ENCODE assay signal across 19 cellular contexts in genomic region chr17:81315885-81316391, GRCh38. TPM values are rescaled to one million over a fixed set of nuclear protein-coding genes. Genes with fewer than 3 reads are reported as not detected.
DNase-seq lines count a peak whose midpoint lies in the region; ATAC-seq lines count a peak whose summit lies in the region.
"Had no signal": no experiment of that assay in that cellular context is flagged by ENCODE, and none has a peak within 500 bp of the region (broad histone marks: within the 10 kb centered on the region; RNA-seq: fewer than 3 reads in every experiment).

No MANE protein-coding gene starts in this region.

- H2BK15ac ChIP-seq in neuronal stem cell (ENCODE audit: low read length): peak overlapping the region; percentile 93

- no peaks in the 10 kb centered on the region for H3K79me1 ChIP-seq in neuronal stem cell (ENCODE audit: low read depth, low read length)

- peaks cover 0 to 9% (median 0%) of the 10 kb centered on the region in 11 experiments; a peak in 6 of 22 replicates for H3K27me3 ChIP-seq in BLaER1 treated with 17β-estradiol and CSF1 and Interleukin-3, amounts not matched to agents 10 nM and 100 nM
- H3K27me3 ChIP-seq in SJCRH30 (no peaks in the 10 kb centered on the region), neuronal stem cell (ENCODE audit: control insufficient read depth in 3 of 3, insufficient read depth in 3 of 3, low read depth in 1 of 3, low read length in 3 of 3) (peaks cover 0 to 40% (median 0%) of the 10 kb centered on the region in 3 experiments)
- H3K27me3 ChIP-seq: MG63 had no signal

- no CpG with 5 or more reads among the region's 20 CpGs for WGBS in neuronal stem cell (ENCODE audit: extremely low coverage in 2 of 2, insufficient read length in 2 of 2, insufficient replicate concordance in 1 of 2), 2 donors

- no peak overlapping the region for H2BK5ac ChIP-seq in neuronal stem cell (ENCODE audit: low read length)

- no peak overlapping the region for H2AFZ ChIP-seq in neuronal stem cell (ENCODE audit: low read length)

- H3K9ac ChIP-seq in BLaER1 treated with 17β-estradiol and CSF1 and Interleukin-3, amounts not matched to agents 10 nM and 100 nM: peak overlapping the region in 4 of 11 experiments; percentile 5 to 33 (median 19); a peak in 1 of 22 replicates
- peak overlapping the region; percentile 21 for H3K9ac ChIP-seq in neuronal stem cell (ENCODE audit: low read depth, low read length, poor library complexity)

- H4K8ac ChIP-seq in neuronal stem cell (ENCODE audit: low read depth, low read length): no peak overlapping the region

- H3K9me3 ChIP-seq in BLaER1 treated with 17β-estradiol and CSF1 and Interleukin-3, amounts not matched to agents 10 nM and 100 nM (replicated peaks in 1 of 11): no peaks in the 10 kb centered on the region
- H3K9me3 ChIP-seq in SJCRH30 (replicated peaks): no peaks in the 10 kb centered on the region
- H3K9me3 ChIP-seq in neuronal stem cell (replicated peaks in 1 of 2; ENCODE audit: control insufficient read depth in 2 of 2, insufficient read depth in 1 of 2, low read depth in 1 of 2, low read length in 2 of 2): no peaks in the 10 kb centered on the region
- H3K9me3 ChIP-seq: MG63 had no signal

- no peak overlapping the region for H3K27ac ChIP-seq in BLaER1 treated with 17β-estradiol and CSF1 and Interleukin-3, amounts not matched to agents 10 nM and 100 nM
- H3K27ac ChIP-seq in SJCRH30: peak overlapping the region; percentile 89
- no peak overlapping the region for H3K27ac ChIP-seq in neuronal stem cell (replicated peaks; ENCODE audit: low read length)

- peak; percentile 44 for ATAC-seq in left colon
- ATAC-seq in GM19023 (IDR thresholded peaks at IDR 0.05; ENCODE audit: unreplicated experiment): no peak

- H3K36me3 ChIP-seq in BLaER1 treated with 17β-estradiol and CSF1 and Interleukin-3, amounts not matched to agents 10 nM and 100 nM: no peaks in the 10 kb centered on the region
- H3K36me3 ChIP-seq in SJCRH30 (no peaks in the 10 kb centered on the region), neuronal stem cell (replicated peaks in 1 of 2; ENCODE audit: control insufficient read depth in 2 of 2, insufficient read depth in 2 of 2, low read length in 2 of 2) (no peaks in the 10 kb centered on the region)
- H3K36me3 ChIP-seq: MG63 had no signal

- H3K4me3 ChIP-seq in BLaER1 treated with 17β-estradiol and CSF1 and Interleukin-3, amounts not matched to agents 10 nM and 100 nM: no peak overlapping the region
- H3K4me3 ChIP-seq in SJCRH30: peak overlapping the region; percentile 35
- H3K4me3 ChIP-seq in neuronal stem cell (ENCODE audit: low read length in 2 of 2): no peak overlapping the region
- H3K4me3 ChIP-seq: MG63 had no signal

- peak overlapping the region; percentile 48 for H3K18ac ChIP-seq in neuronal stem cell (ENCODE audit: low read length)

- H3K4me1 ChIP-seq in BLaER1 treated with 17β-estradiol and CSF1 and Interleukin-3, amounts not matched to agents 10 nM and 100 nM: peaks cover 0 to 47% (median 26%) of the 10 kb centered on the region in 10 experiments; a peak in 14 of 20 replicates
- H3K4me1 ChIP-seq in SJCRH30 (peaks cover 58% of the 10 kb centered on the region), neuronal stem cell (ENCODE audit: control insufficient read depth in 2 of 2, insufficient read depth in 1 of 2, low read depth in 1 of 2, low read length in 2 of 2) (peaks cover 0 to 30% of the 10 kb centered on the region in 2 donors)

- intact Hi-C loops in left colon (cut with DNase I, micrococcal nuclease): no loop called here

- H3K4ac ChIP-seq in neuronal stem cell (ENCODE audit: low read length): peak overlapping the region; percentile 93

- DNase-seq in SJCRH30 (peak; percentile 88 to 91), left colon (peak in 1 of 2 donors; percentile 30), neuronal stem cell (ENCODE audit: low spot score) (no peak), T1000 (lab: John Stamatoyannopoulos, UW) (no peak), glomerular visceral epithelial cell (ENCODE audit: extremely low spot score) (no peak), T-helper 9 cell (no peak)
- DNase-seq: CD4-positive, alpha-beta T cell; DMS53; GOT3; HCEC 1CT; IMR-90; KG1; MG63; NCI-H2029; NCI-H446 treated with DMSO at 0.1 percent for 48 hours; NCI-H526; NCI-H82 had no signal

- peak overlapping the region; percentile 84 for H2BK12ac ChIP-seq in neuronal stem cell (ENCODE audit: low read length)

- peak overlapping the region; percentile 98 for H2AK5ac ChIP-seq in neuronal stem cell (ENCODE audit: low read depth, low read length)

- H3K4me2 ChIP-seq in BLaER1 treated with 17β-estradiol and CSF1 and Interleukin-3, amounts not matched to agents 10 nM and 100 nM: peak overlapping the region in 8 of 11 experiments; percentile 9 to 76 (median 56); a peak in 14 of 22 replicates
- H3K4me2 ChIP-seq in neuronal stem cell (ENCODE audit: insufficient read depth, low read length, poor library complexity, severe bottlenecking): no peak overlapping the region

- H4K20me1 ChIP-seq in BLaER1 treated with 17β-estradiol and CSF1 and Interleukin-3, amounts not matched to agents 10 nM and 100 nM: no peaks in the 10 kb centered on the region; a peak in 1 of 22 replicates

- H4K91ac ChIP-seq in neuronal stem cell (ENCODE audit: low read depth, low read length, poor library complexity): no peak overlapping the region

- H3K23ac ChIP-seq in neuronal stem cell (ENCODE audit: low read depth, low read length, poor library complexity): peak overlapping the region; percentile 73

- H2BK120ac ChIP-seq in neuronal stem cell (ENCODE audit: low read depth, low read length): peak overlapping the region; percentile 18

- peak overlapping the region; percentile 56 for H3K14ac ChIP-seq in neuronal stem cell (ENCODE audit: low read length)

RNA-seq across cellular contexts. Expression of gene SLC38A10, which starts 20.8 kb away (rescaled TPM):
- total RNA-seq in SJCRH30 (2014; rRNA removed; shearing (Covaris generic)): 97.0 and 99.8 TPM in 2 replicates
- 10 to 100 TPM; 84.7 to 86.7 TPM for total RNA-seq in left colon
- polyA plus RNA-seq in neuronal stem cell (2013, experiment 1 of 2): 7.2 TPM
- polyA plus RNA-seq in neuronal stem cell (2013, experiment 2 of 2): 7.3 TPM

Comparison
In these comparisons a context has a peak if more than half of its experiments do, and no peak if none do; other contexts are left out.
1. DNase-seq: peak in SJCRH30 (2 of 2); none in neuronal stem cell (single experiment), T1000 (single experiment), glomerular visceral epithelial cell (single experiment) and T-helper 9 cell (single experiment).